ENCODE assay signal across 1 cellular context in genomic region chr14:33467967-33468366, GRCh38.
TF ChIP-seq lines count a peak whose summit lies in the region.

No MANE protein-coding gene starts in this region.

TF ChIP-seq in GM23338, 12 proteins besides CTCF, POLR2A, EP300 and RAD21 (continued from another document):
- TF ChIP-seq, protein P1, sequence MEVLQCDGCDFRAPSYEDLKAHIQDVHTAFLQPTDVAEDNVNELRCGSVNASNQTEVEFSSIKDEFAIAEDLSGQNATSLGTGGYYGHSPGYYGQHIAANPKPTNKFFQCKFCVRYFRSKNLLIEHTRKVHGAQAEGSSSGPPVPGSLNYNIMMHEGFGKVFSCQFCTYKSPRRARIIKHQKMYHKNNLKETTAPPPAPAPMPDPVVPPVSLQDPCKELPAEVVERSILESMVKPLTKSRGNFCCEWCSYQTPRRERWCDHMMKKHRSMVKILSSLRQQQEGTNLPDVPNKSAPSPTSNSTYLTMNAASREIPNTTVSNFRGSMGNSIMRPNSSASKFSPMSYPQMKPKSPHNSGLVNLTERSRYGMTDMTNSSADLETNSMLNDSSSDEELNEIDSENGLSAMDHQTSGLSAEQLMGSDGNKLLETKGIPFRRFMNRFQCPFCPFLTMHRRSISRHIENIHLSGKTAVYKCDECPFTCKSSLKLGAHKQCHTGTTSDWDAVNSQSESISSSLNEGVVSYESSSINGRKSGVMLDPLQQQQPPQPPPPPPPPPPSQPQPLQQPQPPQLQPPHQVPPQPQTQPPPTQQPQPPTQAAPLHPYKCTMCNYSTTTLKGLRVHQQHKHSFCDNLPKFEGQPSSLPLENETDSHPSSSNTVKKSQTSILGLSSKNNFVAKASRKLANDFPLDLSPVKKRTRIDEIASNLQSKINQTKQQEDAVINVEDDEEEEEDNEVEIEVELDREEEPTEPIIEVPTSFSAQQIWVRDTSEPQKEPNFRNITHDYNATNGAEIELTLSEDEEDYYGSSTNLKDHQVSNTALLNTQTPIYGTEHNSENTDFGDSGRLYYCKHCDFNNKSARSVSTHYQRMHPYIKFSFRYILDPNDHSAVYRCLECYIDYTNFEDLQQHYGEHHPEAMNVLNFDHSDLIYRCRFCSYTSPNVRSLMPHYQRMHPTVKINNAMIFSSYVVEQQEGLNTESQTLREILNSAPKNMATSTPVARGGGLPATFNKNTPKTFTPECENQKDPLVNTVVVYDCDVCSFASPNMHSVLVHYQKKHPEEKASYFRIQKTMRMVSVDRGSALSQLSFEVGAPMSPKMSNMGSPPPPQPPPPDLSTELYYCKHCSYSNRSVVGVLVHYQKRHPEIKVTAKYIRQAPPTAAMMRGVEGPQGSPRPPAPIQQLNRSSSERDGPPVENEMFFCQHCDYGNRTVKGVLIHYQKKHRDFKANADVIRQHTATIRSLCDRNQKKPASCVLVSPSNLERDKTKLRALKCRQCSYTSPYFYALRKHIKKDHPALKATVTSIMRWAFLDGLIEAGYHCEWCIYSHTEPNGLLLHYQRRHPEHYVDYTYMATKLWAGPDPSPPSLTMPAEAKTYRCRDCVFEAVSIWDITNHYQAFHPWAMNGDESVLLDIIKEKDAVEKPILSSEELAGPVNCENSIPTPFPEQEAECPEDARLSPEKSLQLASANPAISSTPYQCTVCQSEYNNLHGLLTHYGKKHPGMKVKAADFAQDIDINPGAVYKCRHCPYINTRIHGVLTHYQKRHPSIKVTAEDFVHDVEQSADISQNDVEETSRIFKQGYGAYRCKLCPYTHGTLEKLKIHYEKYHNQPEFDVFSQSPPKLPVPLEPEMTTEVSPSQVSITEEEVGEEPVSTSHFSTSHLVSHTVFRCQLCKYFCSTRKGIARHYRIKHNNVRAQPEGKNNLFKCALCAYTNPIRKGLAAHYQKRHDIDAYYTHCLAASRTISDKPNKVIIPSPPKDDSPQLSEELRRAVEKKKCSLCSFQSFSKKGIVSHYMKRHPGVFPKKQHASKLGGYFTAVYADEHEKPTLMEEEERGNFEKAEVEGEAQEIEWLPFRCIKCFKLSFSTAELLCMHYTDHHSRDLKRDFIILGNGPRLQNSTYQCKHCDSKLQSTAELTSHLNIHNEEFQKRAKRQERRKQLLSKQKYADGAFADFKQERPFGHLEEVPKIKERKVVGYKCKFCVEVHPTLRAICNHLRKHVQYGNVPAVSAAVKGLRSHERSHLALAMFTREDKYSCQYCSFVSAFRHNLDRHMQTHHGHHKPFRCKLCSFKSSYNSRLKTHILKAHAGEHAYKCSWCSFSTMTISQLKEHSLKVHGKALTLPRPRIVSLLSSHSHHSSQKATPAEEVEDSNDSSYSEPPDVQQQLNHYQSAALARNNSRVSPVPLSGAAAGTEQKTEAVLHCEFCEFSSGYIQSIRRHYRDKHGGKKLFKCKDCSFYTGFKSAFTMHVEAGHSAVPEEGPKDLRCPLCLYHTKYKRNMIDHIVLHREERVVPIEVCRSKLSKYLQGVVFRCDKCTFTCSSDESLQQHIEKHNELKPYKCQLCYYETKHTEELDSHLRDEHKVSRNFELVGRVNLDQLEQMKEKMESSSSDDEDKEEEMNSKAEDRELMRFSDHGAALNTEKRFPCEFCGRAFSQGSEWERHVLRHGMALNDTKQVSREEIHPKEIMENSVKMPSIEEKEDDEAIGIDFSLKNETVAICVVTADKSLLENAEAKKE (CRISPR knock-in tag; IDR thresholded peaks at IDR 0.05), result no peak
